1 cellular context compared by ENCODE assay signal in genomic region chr9:83538172-83538889, GRCh38.
A peak's percentile ranks its signal among the peaks of the same experiment; 100 is the strongest.
TF ChIP-seq lines count a peak whose summit lies in the region.

FRMD3 (minus strand) TSS chr9:83538401; CDS start chr9:83538231, 170 bp downstream.

TF ChIP-seq in HepG2, 621 proteins besides CTCF, POLR2A, EP300 and RAD21 (continued from another document and continues in another):
- TF ChIP-seq FOXP4 (CRISPR knock-in tag; IDR thresholded peaks at IDR 0.05) (peak; percentile 68), FIP1L1 (IDR thresholded peaks at IDR 0.05; ENCODE audit: borderline replicate concordance, insufficient read depth, low read depth, low read length) (no peak), SP140L (CRISPR knock-in tag; IDR thresholded peaks at IDR 0.05; ENCODE audit: borderline replicate concordance) (no peak), ZNF674 (CRISPR knock-in tag; IDR thresholded peaks at IDR 0.05; ENCODE audit: low read depth) (no peak), SKIL (CRISPR knock-in tag; IDR thresholded peaks at IDR 0.05; ENCODE audit: borderline replicate concordance) (peak; percentile 56; the same call in 1 of the 2 replicates), KMT2B (CRISPR knock-in tag; IDR thresholded peaks at IDR 0.05) (peak; percentile 69; the same call in 1 of the 2 replicates), ZNF550 (CRISPR knock-in tag; IDR thresholded peaks at IDR 0.05; ENCODE audit: borderline replicate concordance) (no peak), ZNF337 (CRISPR knock-in tag; IDR thresholded peaks at IDR 0.05; ENCODE audit: borderline replicate concordance, low read depth) (no peak), WIZ (CRISPR knock-in tag; IDR thresholded peaks at IDR 0.05) (peak; percentile 79; the same call in 1 of the 2 replicates), ZNF17 (CRISPR knock-in tag; IDR thresholded peaks at IDR 0.05) (no peak), ATF6 (CRISPR knock-in tag; conservative IDR thresholded peaks at IDR 0.05) (no peak), KLF6 (CRISPR knock-in tag; IDR thresholded peaks at IDR 0.05) (no peak; the same call in 1 of the 2 replicates), ZIK1 (CRISPR knock-in tag; IDR thresholded peaks at IDR 0.05; ENCODE audit: borderline replicate concordance, low read depth) (peak; percentile 17; the same call in 1 of the 2 replicates), HCFC1 (IDR thresholded peaks at IDR 0.05; ENCODE audit: low read depth, low read length) (no peak), ZNF367 (CRISPR knock-in tag; IDR thresholded peaks at IDR 0.05; ENCODE audit: borderline replicate concordance) (no peak), U2AF2 (IDR thresholded peaks at IDR 0.05; ENCODE audit: low read depth, low read length) (no peak), LCORL (IDR thresholded peaks at IDR 0.05) (no peak), LCORL (CRISPR knock-in tag; IDR thresholded peaks at IDR 0.05) (peak; percentile 71; the same call in 1 of the 2 replicates), ZNF232 (CRISPR knock-in tag; IDR thresholded peaks at IDR 0.05; ENCODE audit: borderline replicate concordance) (no peak), NR2F1 (CRISPR knock-in tag; IDR thresholded peaks at IDR 0.05) (no peak), CEBPG (CRISPR knock-in tag; IDR thresholded peaks at IDR 0.05) (0 out of 2 replicates have a peak, but pooled peaks have one; percentile 29), GABPA (IDR thresholded peaks at IDR 0.05; ENCODE audit: low read depth, low read length) (no peak), GABPA (CRISPR knock-in tag; IDR thresholded peaks at IDR 0.05; ENCODE audit: low read depth) (no peak), FOXM1 (CRISPR knock-in tag; IDR thresholded peaks at IDR 0.05) (no peak), MXD4 (CRISPR knock-in tag; IDR thresholded peaks at IDR 0.05) (peak; percentile 75), TRIM24 (CRISPR knock-in tag; IDR thresholded peaks at IDR 0.05) (no peak), IRF1 (CRISPR knock-in tag; IDR thresholded peaks at IDR 0.05; ENCODE audit: low read depth) (0 out of 2 replicates have a peak, but pooled peaks have one; percentile 25), ZNF770 (CRISPR knock-in tag; IDR thresholded peaks at IDR 0.05) (peak; percentile 73), ZNF276 (CRISPR knock-in tag; IDR thresholded peaks at IDR 0.05; ENCODE audit: low read depth) (peak; percentile 64; the same call in 1 of the 2 replicates), ZSCAN9 (CRISPR knock-in tag; IDR thresholded peaks at IDR 0.05; ENCODE audit: borderline replicate concordance) (peak; percentile 41; the same call in 1 of the 2 replicates), HIVEP1 (CRISPR knock-in tag; IDR thresholded peaks at IDR 0.05) (no peak; the same call in 1 of the 2 replicates), PBX2 (CRISPR knock-in tag; IDR thresholded peaks at IDR 0.05) (0 out of 2 replicates have a peak, but pooled peaks have one; percentile 20), ZBTB14 (CRISPR knock-in tag; IDR thresholded peaks at IDR 0.05) (peak; percentile 83), PTBP1 (IDR thresholded peaks at IDR 0.05; ENCODE audit: low read depth, low read length, poor library complexity, severe bottlenecking) (no peak), AGO1 (IDR thresholded peaks at IDR 0.05; ENCODE audit: low read depth, low read length, poor library complexity, severe bottlenecking) (no peak), ZNF124 (CRISPR knock-in tag; IDR thresholded peaks at IDR 0.05) (no peak), TAF15 (IDR thresholded peaks at IDR 0.05; ENCODE audit: low read depth, low read length, poor library complexity, severe bottlenecking) (no peak), AHDC1 (CRISPR knock-in tag; IDR thresholded peaks at IDR 0.05; ENCODE audit: borderline replicate concordance) (no peak), HNF4A (CRISPR knock-in tag; IDR thresholded peaks at IDR 0.05) (no peak; the same call in 1 of the 2 replicates), STAT5B (CRISPR knock-in tag; IDR thresholded peaks at IDR 0.05) (no peak), FOXK2 (IDR thresholded peaks at IDR 0.05) (no peak), GATA4 (IDR thresholded peaks at IDR 0.05; ENCODE audit: borderline replicate concordance, low read depth) (no peak)
